Comparison of ENCODE assay signal across 24 cellular contexts in genomic region chrX:4322916-4323315, GRCh38.
A peak's percentile ranks its signal among the peaks of the same experiment; 100 is the strongest.
DNase-seq lines count a peak whose midpoint lies in the region; ATAC-seq, FAIRE-seq and TF ChIP-seq lines count a peak whose summit lies in the region.
"Had no signal": no experiment of that assay in that cellular context is flagged by ENCODE, and none has a peak within 500 bp of the region (broad histone marks: within the 10 kb centered on the region; RNA-seq: fewer than 3 reads in every experiment).

No MANE protein-coding gene starts in this region.

- no peaks in the 10 kb centered on the region for H3K36me3 Mint-ChIP-seq in Caco-2 (ENCODE audit: insufficient read depth, unreplicated experiment)
- H3K36me3 Mint-ChIP-seq in astrocyte (ENCODE audit: low read depth, unreplicated experiment): no peaks in the 10 kb centered on the region
- H3K36me3 Mint-ChIP-seq in naive thymus-derived CD8-positive, alpha-beta T cell: no peaks in the 10 kb centered on the region
- H3K36me3 Mint-ChIP-seq: CD14-positive monocyte; CD4-positive, alpha-beta memory T cell; CD4-positive, CD25-positive, alpha-beta regulatory T cell; CD8-positive, alpha-beta memory T cell had no signal

- H3K9me3 Mint-ChIP-seq in Caco-2 (ENCODE audit: unreplicated experiment): no peaks in the 10 kb centered on the region
- no peaks in the 10 kb centered on the region for H3K9me3 Mint-ChIP-seq in astrocyte (ENCODE audit: unreplicated experiment)
- H3K9me3 Mint-ChIP-seq in naive thymus-derived CD8-positive, alpha-beta T cell: peaks cover 0 to 4% (median 0%) of the 10 kb centered on the region in 9 donors

- H3K36me3 ChIP-seq in Caco-2 (ENCODE audit: control insufficient read depth, insufficient read depth, low read length) (no peaks in the 10 kb centered on the region), IMR-90 (ENCODE audit: control insufficient read depth, insufficient read depth, low read length) (no peaks in the 10 kb centered on the region), astrocyte (ENCODE audit: insufficient read depth, low read length) (no peaks in the 10 kb centered on the region), trophoblast cell (ENCODE audit: control insufficient read depth in 1 of 2, insufficient read depth in 2 of 2, low read length in 2 of 2) (no peaks in the 10 kb centered on the region), pancreas (no peaks in the 10 kb centered on the region)
- no peaks in the 10 kb centered on the region for H3K36me3 ChIP-seq in effector memory CD4-positive, alpha-beta T cell (ENCODE audit: control insufficient read depth, insufficient read depth, low read length)
- H3K36me3 ChIP-seq: BE2C, BLaER1 had no signal

- H3K27ac ChIP-seq in IMR-90 (ENCODE audit: insufficient read depth, low read length) (no peak overlapping the region), astrocyte (ENCODE audit: low read depth, low read length) (no peak overlapping the region), trophoblast cell (ENCODE audit: low read depth, low read length) (no peak overlapping the region), pancreas (no peak overlapping the region)
- no peak overlapping the region for H3K27ac ChIP-seq in effector memory CD4-positive, alpha-beta T cell (ENCODE audit: insufficient read depth, low read length, poor library complexity, severe bottlenecking)
- H3K27ac ChIP-seq: BLaER1 had no signal

- no peaks in the 10 kb centered on the region for H3K79me1 ChIP-seq in IMR-90 (ENCODE audit: low read depth in 1 of 2, low read length in 2 of 2)
- H3K79me1 ChIP-seq in trophoblast cell (ENCODE audit: low read length): no peaks in the 10 kb centered on the region

- H3K4me1 Mint-ChIP-seq in Caco-2 (ENCODE audit: low read depth, unreplicated experiment) (peaks cover 11% of the 10 kb centered on the region), astrocyte (ENCODE audit: low read depth, unreplicated experiment) (no peaks in the 10 kb centered on the region)
- no peaks in the 10 kb centered on the region for H3K4me1 Mint-ChIP-seq in naive thymus-derived CD8-positive, alpha-beta T cell
- H3K4me1 Mint-ChIP-seq: CD14-positive monocyte; CD4-positive, alpha-beta memory T cell; CD4-positive, CD25-positive, alpha-beta regulatory T cell; CD8-positive, alpha-beta memory T cell had no signal

- H3K27me3 ChIP-seq in Caco-2 (replicated peaks; ENCODE audit: control insufficient read depth, insufficient read depth, low read length): no peaks in the 10 kb centered on the region
- H3K27me3 ChIP-seq in IMR-90 (ENCODE audit: control insufficient read depth, insufficient read depth, low read length): no peaks in the 10 kb centered on the region
- no peaks in the 10 kb centered on the region for H3K27me3 ChIP-seq in astrocyte (ENCODE audit: insufficient read depth, low read length)
- no peaks in the 10 kb centered on the region for H3K27me3 ChIP-seq in trophoblast cell (ENCODE audit: insufficient read depth, low read length)
- peaks cover 0 to 17% (median 4%) of the 10 kb centered on the region in 4 donors for H3K27me3 ChIP-seq in pancreas
- H3K27me3 ChIP-seq in effector memory CD4-positive, alpha-beta T cell (replicated peaks; ENCODE audit: control insufficient read depth, insufficient read depth, low read length, poor library complexity, severe bottlenecking): no peaks in the 10 kb centered on the region
- H3K27me3 ChIP-seq: BE2C, BLaER1 had no signal

- H4K5ac ChIP-seq in IMR-90 (ENCODE audit: low read depth, low read length): no peak overlapping the region

- H3K56ac ChIP-seq in IMR-90 (ENCODE audit: extremely low read depth, insufficient read depth, low read length): no peak overlapping the region

- H2AFZ ChIP-seq in IMR-90 (replicated peaks; ENCODE audit: low read length, poor library complexity): no peak overlapping the region
- no peak overlapping the region for H2AFZ ChIP-seq in astrocyte (ENCODE audit: low read depth, low read length)
- no peak overlapping the region for H2AFZ ChIP-seq in trophoblast cell (ENCODE audit: insufficient read depth, low read length, poor library complexity)

- no peak overlapping the region for H2BK20ac ChIP-seq in IMR-90 (ENCODE audit: low read depth, low read length)

- TF ChIP-seq RAD21 in IMR-90 (IDR thresholded peaks at IDR 0.05; ENCODE audit: low read length): no peak

- ATAC-seq in IMR-90 (ENCODE audit: low read depth) (no peak), pancreas (no peak)
- ATAC-seq in naive thymus-derived CD8-positive, alpha-beta T cell: no peak

- in situ Hi-C loops in IMR-90 (cut with MboI; ENCODE audit: low sequenced_read_pairs): no loop called here

- H3K27ac Mint-ChIP-seq in Caco-2 (ENCODE audit: unreplicated experiment) (no peak overlapping the region), astrocyte (ENCODE audit: unreplicated experiment) (no peak overlapping the region)
- H3K27ac Mint-ChIP-seq in naive thymus-derived CD8-positive, alpha-beta T cell: no peak overlapping the region
- H3K27ac Mint-ChIP-seq: CD14-positive monocyte; CD4-positive, alpha-beta memory T cell; CD4-positive, CD25-positive, alpha-beta regulatory T cell; CD8-positive, alpha-beta memory T cell had no signal

- H2AK5ac ChIP-seq in IMR-90 (ENCODE audit: low read depth, low read length): no peak overlapping the region
- H2AK5ac ChIP-seq in trophoblast cell (ENCODE audit: low read length): no peak overlapping the region

- H2BK5ac ChIP-seq in IMR-90 (ENCODE audit: low read depth, low read length, poor library complexity, severe bottlenecking) (no peak overlapping the region), trophoblast cell (ENCODE audit: low read depth, low read length, poor library complexity) (no peak overlapping the region)

- H3K4me3 ChIP-seq in Caco-2 (ENCODE audit: low read depth, low read length) (no peak overlapping the region), IMR-90 (ENCODE audit: insufficient read depth, low read depth, low read length) (no peak overlapping the region), astrocyte (ENCODE audit: insufficient read depth, low read depth, low read length) (no peak overlapping the region), trophoblast cell (ENCODE audit: low read depth, low read length) (no peak overlapping the region), pancreas (no peak overlapping the region)
- no peak overlapping the region for H3K4me3 ChIP-seq in effector memory CD4-positive, alpha-beta T cell (ENCODE audit: insufficient read depth, low read depth, low read length, poor library complexity, severe bottlenecking)
- H3K4me3 ChIP-seq: BLaER1 had no signal

- H3K23ac ChIP-seq in IMR-90 (ENCODE audit: low read depth, low read length) (no peak overlapping the region), trophoblast cell (ENCODE audit: low read length) (no peak overlapping the region)

- no peak for TF ChIP-seq POLR2A in IMR-90 (IDR thresholded peaks at IDR 0.05; ENCODE audit: low read depth, low read length)

- H3K18ac ChIP-seq in IMR-90 (ENCODE audit: low read depth, low read length) (no peak overlapping the region), trophoblast cell (ENCODE audit: low read length) (no peak overlapping the region)

- H3K9ac ChIP-seq in IMR-90 (ENCODE audit: low read depth, low read length) (no peak overlapping the region), astrocyte (ENCODE audit: low read length) (no peak overlapping the region), trophoblast cell (ENCODE audit: low read length) (no peak overlapping the region)
- H3K9ac ChIP-seq: BLaER1 had no signal

- no peak overlapping the region for H2BK12ac ChIP-seq in trophoblast cell (ENCODE audit: low read length)

- dilution Hi-C loops in IMR-90 (cut with HindIII; ENCODE audit: low sequenced_read_pairs, unreplicated experiment): no loop called here

- H3K4me2 ChIP-seq in IMR-90 (ENCODE audit: low read depth, low read length) (no peak overlapping the region), astrocyte (ENCODE audit: low read length) (no peak overlapping the region), trophoblast cell (ENCODE audit: low read length) (no peak overlapping the region)
- H3K4me2 ChIP-seq: BLaER1 had no signal

- H2BK15ac ChIP-seq in IMR-90 (ENCODE audit: low read depth, low read length): no peak overlapping the region

- FAIRE-seq in astrocyte (lab: Jason Lieb, UNC) (peak; percentile 55), pancreas (lab: Jason Lieb, UNC) (no peak)
- FAIRE-seq: A204.1, G401.6, GM12891, GM19239 had no signal

- BruUV-seq in Caco-2 (replicated peaks; lab: Mats Ljungman, UMichigan): no TSS peak
- BruUV-seq in IMR-90 (replicated peaks; lab: Mats Ljungman, UMichigan): no TSS peak

- POLR2A ChIA-PET in Caco-2 (lab: Charles Lee): no interaction called here
- POLR2A ChIA-PET in IMR-90 (lab: Charles Lee; ENCODE audit: unreplicated experiment): no interaction called here
- POLR2A ChIA-PET in naive thymus-derived CD8-positive, alpha-beta T cell (lab: Charles Lee): no interaction called here

- H4K20me1 ChIP-seq in IMR-90 (ENCODE audit: insufficient read depth, low read length) (no peaks in the 10 kb centered on the region), astrocyte (ENCODE audit: insufficient read depth, low read length) (no peaks in the 10 kb centered on the region)
- H4K20me1 ChIP-seq: BLaER1 had no signal

- no peak overlapping the region for H4K8ac ChIP-seq in IMR-90 (ENCODE audit: low read depth in 2 of 2, low read length in 2 of 2)
- H4K8ac ChIP-seq in trophoblast cell (ENCODE audit: low read depth, low read length): no peak overlapping the region

- H3K27me3 Mint-ChIP-seq in Caco-2 (ENCODE audit: insufficient read depth, unreplicated experiment): no peaks in the 10 kb centered on the region
- H3K27me3 Mint-ChIP-seq in astrocyte (ENCODE audit: low read depth, unreplicated experiment): no peaks in the 10 kb centered on the region
- H3K27me3 Mint-ChIP-seq in naive thymus-derived CD8-positive, alpha-beta T cell: peaks cover 0 to 1% (median 0%) of the 10 kb centered on the region in 5 donors
- H3K27me3 Mint-ChIP-seq: CD4-positive, alpha-beta memory T cell; CD4-positive, CD25-positive, alpha-beta regulatory T cell; CD8-positive, alpha-beta memory T cell had no signal

- H3K4ac ChIP-seq in IMR-90 (ENCODE audit: low read depth, low read length) (no peak overlapping the region), trophoblast cell (ENCODE audit: low read depth, low read length) (no peak overlapping the region)

- H3K4me1 ChIP-seq in Caco-2: peaks cover 17% of the 10 kb centered on the region
- no peaks in the 10 kb centered on the region for H3K4me1 ChIP-seq in IMR-90 (ENCODE audit: control insufficient read depth, insufficient read depth, low read length)
- H3K4me1 ChIP-seq in astrocyte (ENCODE audit: insufficient read depth, low read length): no peaks in the 10 kb centered on the region
- no peaks in the 10 kb centered on the region for H3K4me1 ChIP-seq in trophoblast cell (ENCODE audit: control insufficient read depth in 1 of 2, insufficient read depth in 2 of 2, low read length in 2 of 2)
- H3K4me1 ChIP-seq in pancreas: no peaks in the 10 kb centered on the region
- H3K4me1 ChIP-seq in effector memory CD4-positive, alpha-beta T cell (ENCODE audit: control insufficient read depth, insufficient read depth, low read length, poor library complexity, severe bottlenecking): no peaks in the 10 kb centered on the region
- H3K4me1 ChIP-seq: BE2C, BLaER1 had no signal

- DNase-seq in Caco-2 (peak in 1 of 2 experiments; percentile 25), IMR-90 (no peak), astrocyte (ENCODE audit: low read depth) (no peak), trophoblast cell (peak; percentile 24 to 81), pancreas (no peak)
- DNase-seq in effector memory CD4-positive, alpha-beta T cell: no peak
- no peak for DNase-seq in naive thymus-derived CD8-positive, alpha-beta T cell
- DNase-seq: 8988T; ACHN; BE2C; C1 segment of cervical spinal cord; Calu3; CD4-positive, alpha-beta memory T cell; CD4-positive, CD25-positive, alpha-beta regulatory T cell; CD8-positive, alpha-beta memory T cell; COR-L47; DMS79 treated with DMSO at 0.1 percent for 48 hours; GF-D8 had no signal

- H3K9me3 ChIP-seq in Caco-2 (no peaks in the 10 kb centered on the region), IMR-90 (ENCODE audit: control insufficient read depth, insufficient read depth, low read length) (peaks cover 5% of the 10 kb centered on the region; the same call in 1 of the 2 replicates), astrocyte (ENCODE audit: insufficient read depth, low read depth, low read length) (peaks cover 3% of the 10 kb centered on the region), trophoblast cell (ENCODE audit: insufficient read depth, low read depth, low read length) (no peaks in the 10 kb centered on the region), pancreas (no peaks in the 10 kb centered on the region)
- no peaks in the 10 kb centered on the region for H3K9me3 ChIP-seq in effector memory CD4-positive, alpha-beta T cell (ENCODE audit: control insufficient read depth, low read length)
- H3K9me3 ChIP-seq: BE2C, BLaER1 had no signal

- H3K14ac ChIP-seq in IMR-90 (replicated peaks; ENCODE audit: low read depth, low read length): no peak overlapping the region
- no peak overlapping the region for H3K14ac ChIP-seq in trophoblast cell (ENCODE audit: low read length)

- H3K79me2 ChIP-seq in astrocyte (ENCODE audit: insufficient read depth, low read length) (no peaks in the 10 kb centered on the region), trophoblast cell (ENCODE audit: control insufficient read depth, insufficient read depth, low read length, poor library complexity) (no peaks in the 10 kb centered on the region)

- no peak overlapping the region for H2AK9ac ChIP-seq in IMR-90 (replicated peaks; ENCODE audit: low read depth, low read length, poor library complexity)

- no peaks in the 10 kb centered on the region for H3K9me1 ChIP-seq in IMR-90 (ENCODE audit: insufficient read depth, low read length)

- CTCF ChIA-PET in Caco-2 (lab: Charles Lee): no interaction called here
- CTCF ChIA-PET in IMR-90 (lab: Yijun Ruan, JAX): no interaction called here

- H4K12ac ChIP-seq in trophoblast cell (ENCODE audit: low read depth, low read length): no peak overlapping the region

- H3K4me3 Mint-ChIP-seq in Caco-2 (ENCODE audit: unreplicated experiment): peak overlapping the region; percentile 22
- no peak overlapping the region for H3K4me3 Mint-ChIP-seq in astrocyte (ENCODE audit: unreplicated experiment)
- no peak overlapping the region for H3K4me3 Mint-ChIP-seq in naive thymus-derived CD8-positive, alpha-beta T cell
- H3K4me3 Mint-ChIP-seq: CD14-positive monocyte; CD4-positive, alpha-beta memory T cell; CD4-positive, CD25-positive, alpha-beta regulatory T cell; CD8-positive, alpha-beta memory T cell had no signal

- H2BK120ac ChIP-seq in IMR-90 (ENCODE audit: low read depth, low read length) (no peak overlapping the region), trophoblast cell (ENCODE audit: insufficient read depth, low read length, poor library complexity) (no peak overlapping the region)

- TF ChIP-seq CTCF in Caco-2 (IDR thresholded peaks at IDR 0.05; ENCODE audit: insufficient read depth in 1 of 2, low read depth in 1 of 2, low read length in 1 of 2, severe bottlenecking in 1 of 2, unreplicated experiment in 1 of 2): no peak
- no peak for TF ChIP-seq CTCF in IMR-90 (conservative IDR thresholded peaks at IDR 0.05; ENCODE audit: low read depth, low read length)
- TF ChIP-seq CTCF in astrocyte (IDR thresholded peaks at IDR 0.05; ENCODE audit: insufficient read depth, low read depth, low read length): no peak
- TF ChIP-seq CTCF in pancreas (IDR thresholded peaks at IDR 0.05): no peak

- intact Hi-C loops in Caco-2 (cut with micrococcal nuclease; ENCODE audit: unreplicated experiment) (loop anchor here (1.0 kb wide), 1 partner anchor 8 kb away; no protein-coding TSS in a partner anchor), IMR-90 (cut with micrococcal nuclease) (no loop called here), pancreas (cut with DNase I) (no loop called here)

- H4K91ac ChIP-seq in IMR-90 (ENCODE audit: insufficient read depth, low read depth, low read length): no peak overlapping the region
- no peak overlapping the region for H4K91ac ChIP-seq in trophoblast cell (ENCODE audit: low read depth, low read length)

- no CpG with 5 or more reads among the region's 5 CpGs for WGBS in IMR-90 (ENCODE audit: extremely low coverage in 2 of 2, insufficient read length in 1 of 2), 2 experiments
- no CpG with 5 or more reads among the region's 5 CpGs for WGBS in trophoblast cell (ENCODE audit: extremely low coverage, insufficient coverage, insufficient read length)
- WGBS in pancreas, 2 donors: 33 to 42% methylated on average over 5 of the region's 5 CpGs

Comparison
In these comparisons a context has a peak if more than half of its experiments do, and no peak if none do; other contexts are left out.
1. DNase-seq: peak in trophoblast cell (2 of 2); none in IMR-90 (single experiment), astrocyte (single experiment), pancreas (0 of 6), effector memory CD4-positive, alpha-beta T cell (0 of 3) and naive thymus-derived CD8-positive, alpha-beta T cell (0 of 10).